In the genomic region with DNA sequence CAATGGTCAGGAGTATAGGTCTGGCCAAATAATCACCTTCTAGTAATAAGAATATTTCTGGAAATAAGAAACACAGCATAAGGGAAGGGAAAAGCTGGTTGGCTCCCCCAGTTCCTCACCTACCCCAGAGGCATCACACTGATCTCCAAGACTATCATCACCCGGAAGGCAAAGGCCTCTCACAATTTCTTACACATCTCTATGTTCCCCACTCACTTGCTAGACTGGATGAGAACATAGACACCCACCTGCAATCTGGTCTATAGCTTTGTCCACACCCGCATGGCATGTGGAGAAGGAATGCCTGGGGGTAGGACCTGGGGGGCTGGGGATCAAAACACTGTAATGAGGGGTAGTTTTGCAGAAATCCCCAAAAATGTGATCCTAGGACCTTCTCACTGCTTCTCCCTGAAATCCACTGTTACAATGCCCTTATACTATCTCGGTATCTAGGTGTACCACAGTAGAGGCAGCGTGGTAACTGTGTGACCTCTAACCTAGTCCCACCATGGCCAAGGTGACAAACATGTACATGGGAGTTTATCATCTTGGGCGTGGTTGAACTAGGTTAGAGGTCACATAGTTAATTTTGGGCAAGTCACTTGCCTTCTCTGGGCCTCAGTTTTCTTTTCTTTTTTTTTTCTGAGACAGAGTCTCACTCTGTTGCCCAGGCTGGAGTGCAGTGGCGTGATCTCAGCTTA, we compare ENCODE assay signal across 1 cellular context.
TF ChIP-seq lines count a peak whose summit lies in the region.

No MANE protein-coding gene starts in this region.

TF ChIP-seq in WTC11, 78 proteins besides CTCF, POLR2A, EP300 and RAD21 (continued from another document):
- no peak for TF ChIP-seq ZNF425 (CRISPR knock-in tag; conservative IDR thresholded peaks at IDR 0.05)
- TF ChIP-seq IRF2 (CRISPR knock-in tag; IDR thresholded peaks at IDR 0.05; ENCODE audit: borderline replicate concordance, low read depth) = no peak
- TF ChIP-seq ZNF671 (CRISPR knock-in tag; IDR thresholded peaks at IDR 0.05) = no peak
- no peak for TF ChIP-seq E2F1 (CRISPR knock-in tag; IDR thresholded peaks at IDR 0.05)
- no peak for TF ChIP-seq TP53 (CRISPR knock-in tag; IDR thresholded peaks at IDR 0.05)
- TF ChIP-seq JUN (CRISPR knock-in tag; IDR thresholded peaks at IDR 0.05) = no peak
- TF ChIP-seq, protein P1, sequence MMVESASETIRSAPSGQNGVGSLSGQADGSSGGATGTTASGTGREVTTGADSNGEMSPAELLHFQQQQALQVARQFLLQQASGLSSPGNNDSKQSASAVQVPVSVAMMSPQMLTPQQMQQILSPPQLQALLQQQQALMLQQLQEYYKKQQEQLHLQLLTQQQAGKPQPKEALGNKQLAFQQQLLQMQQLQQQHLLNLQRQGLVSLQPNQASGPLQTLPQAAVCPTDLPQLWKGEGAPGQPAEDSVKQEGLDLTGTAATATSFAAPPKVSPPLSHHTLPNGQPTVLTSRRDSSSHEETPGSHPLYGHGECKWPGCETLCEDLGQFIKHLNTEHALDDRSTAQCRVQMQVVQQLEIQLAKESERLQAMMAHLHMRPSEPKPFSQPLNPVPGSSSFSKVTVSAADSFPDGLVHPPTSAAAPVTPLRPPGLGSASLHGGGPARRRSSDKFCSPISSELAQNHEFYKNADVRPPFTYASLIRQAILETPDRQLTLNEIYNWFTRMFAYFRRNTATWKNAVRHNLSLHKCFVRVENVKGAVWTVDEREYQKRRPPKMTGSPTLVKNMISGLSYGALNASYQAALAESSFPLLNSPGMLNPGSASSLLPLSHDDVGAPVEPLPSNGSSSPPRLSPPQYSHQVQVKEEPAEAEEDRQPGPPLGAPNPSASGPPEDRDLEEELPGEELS (CRISPR knock-in tag; IDR thresholded peaks at IDR 0.05) = no peak
- no peak for TF ChIP-seq STAT6 (CRISPR knock-in tag; conservative IDR thresholded peaks at IDR 0.05; ENCODE audit: low read depth)
- TF ChIP-seq, protein P2, sequence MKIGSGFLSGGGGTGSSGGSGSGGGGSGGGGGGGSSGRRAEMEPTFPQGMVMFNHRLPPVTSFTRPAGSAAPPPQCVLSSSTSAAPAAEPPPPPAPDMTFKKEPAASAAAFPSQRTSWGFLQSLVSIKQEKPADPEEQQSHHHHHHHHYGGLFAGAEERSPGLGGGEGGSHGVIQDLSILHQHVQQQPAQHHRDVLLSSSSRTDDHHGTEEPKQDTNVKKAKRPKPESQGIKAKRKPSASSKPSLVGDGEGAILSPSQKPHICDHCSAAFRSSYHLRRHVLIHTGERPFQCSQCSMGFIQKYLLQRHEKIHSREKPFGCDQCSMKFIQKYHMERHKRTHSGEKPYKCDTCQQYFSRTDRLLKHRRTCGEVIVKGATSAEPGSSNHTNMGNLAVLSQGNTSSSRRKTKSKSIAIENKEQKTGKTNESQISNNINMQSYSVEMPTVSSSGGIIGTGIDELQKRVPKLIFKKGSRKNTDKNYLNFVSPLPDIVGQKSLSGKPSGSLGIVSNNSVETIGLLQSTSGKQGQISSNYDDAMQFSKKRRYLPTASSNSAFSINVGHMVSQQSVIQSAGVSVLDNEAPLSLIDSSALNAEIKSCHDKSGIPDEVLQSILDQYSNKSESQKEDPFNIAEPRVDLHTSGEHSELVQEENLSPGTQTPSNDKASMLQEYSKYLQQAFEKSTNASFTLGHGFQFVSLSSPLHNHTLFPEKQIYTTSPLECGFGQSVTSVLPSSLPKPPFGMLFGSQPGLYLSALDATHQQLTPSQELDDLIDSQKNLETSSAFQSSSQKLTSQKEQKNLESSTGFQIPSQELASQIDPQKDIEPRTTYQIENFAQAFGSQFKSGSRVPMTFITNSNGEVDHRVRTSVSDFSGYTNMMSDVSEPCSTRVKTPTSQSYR (CRISPR knock-in tag; IDR thresholded peaks at IDR 0.05) = no peak
- no peak for TF ChIP-seq ATF2 (CRISPR knock-in tag; IDR thresholded peaks at IDR 0.05; ENCODE audit: borderline replicate concordance, low read depth)
- no peak for TF ChIP-seq SOX15 (CRISPR knock-in tag; IDR thresholded peaks at IDR 0.05)
- TF ChIP-seq FOXP1 (CRISPR knock-in tag; IDR thresholded peaks at IDR 0.05; ENCODE audit: borderline replicate concordance) = no peak
- TF ChIP-seq ZNF263 (CRISPR knock-in tag; IDR thresholded peaks at IDR 0.05; ENCODE audit: low read depth) = no peak
